Comparison of ENCODE assay signal across 2 cellular contexts in genomic region chr22:39524089-39524752, GRCh38.
TF ChIP-seq lines count a peak whose summit lies in the region.

No MANE protein-coding gene starts in this region.

TF ChIP-seq in PFSK-1, 5 proteins besides CTCF, POLR2A, EP300 and RAD21:
- TF ChIP-seq FOXP2 (optimal IDR thresholded peaks at IDR 0.05; ENCODE audit: borderline replicate concordance, extremely low read depth, extremely low read length, insufficient read depth) (no peak), SIN3A (IDR thresholded peaks at IDR 0.05; ENCODE audit: borderline replicate concordance, insufficient read depth, low read length) (no peak), POLR2AphosphoS5 (IDR thresholded peaks at IDR 0.05; ENCODE audit: low read depth, low read length) (peak; percentile 40), TAF1 (IDR thresholded peaks at IDR 0.05; ENCODE audit: borderline replicate concordance, insufficient read depth, low read length) (no peak; the same call in 1 of the 2 replicates)
- TF ChIP-seq, protein P1, sequence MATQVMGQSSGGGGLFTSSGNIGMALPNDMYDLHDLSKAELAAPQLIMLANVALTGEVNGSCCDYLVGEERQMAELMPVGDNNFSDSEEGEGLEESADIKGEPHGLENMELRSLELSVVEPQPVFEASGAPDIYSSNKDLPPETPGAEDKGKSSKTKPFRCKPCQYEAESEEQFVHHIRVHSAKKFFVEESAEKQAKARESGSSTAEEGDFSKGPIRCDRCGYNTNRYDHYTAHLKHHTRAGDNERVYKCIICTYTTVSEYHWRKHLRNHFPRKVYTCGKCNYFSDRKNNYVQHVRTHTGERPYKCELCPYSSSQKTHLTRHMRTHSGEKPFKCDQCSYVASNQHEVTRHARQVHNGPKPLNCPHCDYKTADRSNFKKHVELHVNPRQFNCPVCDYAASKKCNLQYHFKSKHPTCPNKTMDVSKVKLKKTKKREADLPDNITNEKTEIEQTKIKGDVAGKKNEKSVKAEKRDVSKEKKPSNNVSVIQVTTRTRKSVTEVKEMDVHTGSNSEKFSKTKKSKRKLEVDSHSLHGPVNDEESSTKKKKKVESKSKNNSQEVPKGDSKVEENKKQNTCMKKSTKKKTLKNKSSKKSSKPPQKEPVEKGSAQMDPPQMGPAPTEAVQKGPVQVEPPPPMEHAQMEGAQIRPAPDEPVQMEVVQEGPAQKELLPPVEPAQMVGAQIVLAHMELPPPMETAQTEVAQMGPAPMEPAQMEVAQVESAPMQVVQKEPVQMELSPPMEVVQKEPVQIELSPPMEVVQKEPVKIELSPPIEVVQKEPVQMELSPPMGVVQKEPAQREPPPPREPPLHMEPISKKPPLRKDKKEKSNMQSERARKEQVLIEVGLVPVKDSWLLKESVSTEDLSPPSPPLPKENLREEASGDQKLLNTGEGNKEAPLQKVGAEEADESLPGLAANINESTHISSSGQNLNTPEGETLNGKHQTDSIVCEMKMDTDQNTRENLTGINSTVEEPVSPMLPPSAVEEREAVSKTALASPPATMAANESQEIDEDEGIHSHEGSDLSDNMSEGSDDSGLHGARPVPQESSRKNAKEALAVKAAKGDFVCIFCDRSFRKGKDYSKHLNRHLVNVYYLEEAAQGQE (IDR thresholded peaks at IDR 0.05; ENCODE audit: insufficient read depth in 1 of 2, low read depth in 2 of 2, low read length in 2 of 2), result no peak

TF ChIP-seq in H1, 55 proteins besides CTCF, POLR2A, EP300 and RAD21:
- no peak for TF ChIP-seq GTF2F1 (IDR thresholded peaks at IDR 0.05; ENCODE audit: borderline replicate concordance, low read depth, low read length)
- peak; percentile 3 for TF ChIP-seq TAF7 (optimal IDR thresholded peaks at IDR 0.05; ENCODE audit: borderline replicate concordance, low read depth, low read length)
- peak; percentile 90 for TF ChIP-seq POLR2AphosphoS5 (IDR thresholded peaks at IDR 0.05; ENCODE audit: low read depth, low read length)
